In genomic region chr13:44819245-44819644, GRCh38 we compare ENCODE assay signal across 1 cellular context.
TF ChIP-seq lines count a peak whose summit lies in the region.

No MANE protein-coding gene starts in this region.

TF ChIP-seq in SK-N-SH, 30 proteins besides CTCF, POLR2A, EP300 and RAD21 (continued from another document):
- TF ChIP-seq IRF3 (IDR thresholded peaks at IDR 0.05; ENCODE audit: low read depth, low read length) (no peak), TEAD4 (IDR thresholded peaks at IDR 0.05; ENCODE audit: borderline replicate concordance, insufficient read depth) (no peak), RXRA (IDR thresholded peaks at IDR 0.05; ENCODE audit: borderline replicate concordance, low read depth) (no peak)
